Comparison of ENCODE assay signal across 8 cellular contexts in the genomic region with DNA sequence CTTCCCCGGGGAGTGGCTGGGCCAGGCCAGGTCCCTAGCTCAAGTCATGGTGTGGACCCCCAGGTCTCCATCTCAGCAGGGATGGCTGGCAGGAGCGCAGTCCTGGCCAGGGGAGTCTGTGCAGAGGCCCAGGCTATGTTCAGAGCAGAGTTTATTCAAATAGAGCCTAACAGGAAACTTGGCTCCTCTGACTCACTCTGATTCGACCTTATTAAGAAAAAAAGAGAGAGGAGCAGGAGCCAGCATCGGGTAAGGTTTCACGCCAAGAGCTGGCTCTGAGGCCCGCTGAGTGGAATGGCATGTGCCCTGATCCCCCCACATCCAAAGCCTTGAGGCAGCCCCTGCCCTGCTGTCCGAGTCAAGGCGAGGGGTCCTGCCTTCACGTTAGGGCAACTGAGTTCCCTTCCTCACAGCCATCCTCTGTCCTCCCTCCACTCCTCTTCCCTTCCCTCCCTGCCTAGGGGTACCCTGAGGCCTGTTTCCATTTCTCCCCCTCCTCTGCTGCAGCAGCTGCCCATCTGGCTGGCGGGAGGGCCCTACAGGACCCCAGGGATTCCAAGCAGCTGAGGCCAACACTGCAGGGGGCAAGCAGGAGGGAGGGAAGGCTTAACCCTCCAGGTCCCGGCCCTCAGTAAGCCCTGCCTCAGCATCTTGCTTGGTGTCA. TPM values are rescaled to one million over a fixed set of nuclear protein-coding genes. Genes with fewer than 3 reads are reported as not detected.
DNase-seq lines count a peak whose midpoint lies in the region; ATAC-seq and TF ChIP-seq lines count a peak whose summit lies in the region.

No MANE protein-coding gene starts in this region.

- no TSS peak for BruUV-seq in Panc1 (replicated peaks; lab: Mats Ljungman, UMichigan)

- H3K36me3 ChIP-seq in Panc1 (ENCODE audit: control insufficient read depth, insufficient read depth, low read length) (no peaks in the 10 kb centered on the region), breast epithelium (no peaks in the 10 kb centered on the region), tibial artery (no peaks in the 10 kb centered on the region)

- POLR2A ChIA-PET in Panc1 (lab: Charles Lee) = no interaction called here

- no peak for TF ChIP-seq POLR2A in breast epithelium (IDR thresholded peaks at IDR 0.05)

- no peaks in the 10 kb centered on the region for H3K27me3 ChIP-seq in Panc1 (ENCODE audit: control insufficient read depth, insufficient read depth, low read length)
- H3K27me3 ChIP-seq in breast epithelium = no peaks in the 10 kb centered on the region
- no peaks in the 10 kb centered on the region for H3K27me3 ChIP-seq in tibial artery

- H3K9me3 ChIP-seq in Panc1 (ENCODE audit: control insufficient read depth, insufficient read depth, low read depth, low read length) (no peaks in the 10 kb centered on the region), breast epithelium (no peaks in the 10 kb centered on the region), tibial artery (no peaks in the 10 kb centered on the region)

- ATAC-seq in Panc1 (peak; percentile 18), GM19455 (IDR thresholded peaks at IDR 0.05; ENCODE audit: unreplicated experiment) (no peak), GM18870 (IDR thresholded peaks at IDR 0.05; ENCODE audit: unreplicated experiment) (no peak)

- H3K4me3 ChIP-seq in Panc1 (ENCODE audit: low read depth in 2 of 2, low read length in 2 of 2) = no peak overlapping the region
- peak overlapping the region in 1 of 3 donors; percentile 20 for H3K4me3 ChIP-seq in breast epithelium
- peak overlapping the region; percentile 14 to 87 for H3K4me3 ChIP-seq in tibial artery

- peak overlapping the region; percentile 51 for H3K27ac ChIP-seq in Panc1 (ENCODE audit: low read length)
- H3K27ac ChIP-seq in breast epithelium = peak overlapping the region; percentile 79 to 93
- H3K27ac ChIP-seq in tibial artery = peak overlapping the region; percentile 98 to 100

- DNase-seq in HCEC 1CT (peak; percentile 86), Panc1 (ENCODE audit: low read depth, low spot score) (no peak), breast epithelium (ENCODE audit: low spot score in 2 of 2) (no peak), medulla oblongata (ENCODE audit: extremely low spot score) (peak; percentile 38), tibial artery (peak; percentile 47 to 87), RPMI8226 (no peak)

- peaks cover 27% of the 10 kb centered on the region for H3K4me1 ChIP-seq in Panc1 (ENCODE audit: control insufficient read depth, insufficient read depth, low read length)
- H3K4me1 ChIP-seq in breast epithelium = peaks cover 28 to 31% of the 10 kb centered on the region in 2 donors
- peaks cover 25 to 71% (median 60%) of the 10 kb centered on the region in 4 donors for H3K4me1 ChIP-seq in tibial artery

- TF ChIP-seq CTCF in Panc1 (IDR thresholded peaks at IDR 0.05) (no peak), breast epithelium (IDR thresholded peaks at IDR 0.05) (no peak), tibial artery (IDR thresholded peaks at IDR 0.05) (no peak)

- in situ Hi-C loops in Panc1 (cut with HindIII; ENCODE audit: low pct_unique_long_range_greater_than_20kb, low sequenced_read_pairs) = no loop called here

- CTCF ChIA-PET in Panc1 (lab: Charles Lee) = no interaction called here

- intact Hi-C loops in Panc1 (cut with micrococcal nuclease; ENCODE audit: unreplicated experiment) (no loop called here), breast epithelium (cut with DNase I; ENCODE audit: low total_unique reads) (no loop called here), tibial artery (cut with DNase I; ENCODE audit: low total_unique reads) (no loop called here)

RNA-seq across cellular contexts. Expression of gene LOXL1, which starts 1.9 kb away (rescaled TPM):
- total RNA-seq in Panc1 (2021; ENCODE audit: unreplicated experiment) (18.6 TPM), breast epithelium (10 to 100 TPM in 2 of 3 donors, 1 to 10 TPM in 1; 5.6 to 11.3 (median 10.8) TPM)
- 30.5 TPM for polyA plus RNA-seq in Panc1 (2012; ENCODE audit: insufficient read length)

RNA-seq across cellular contexts. Expression of gene TBC1D21, which starts 51.0 kb away (rescaled TPM):
- total RNA-seq in Panc1 (2021; ENCODE audit: unreplicated experiment) = not detected
- not detected for polyA plus RNA-seq in Panc1 (2012; ENCODE audit: insufficient read length)
- total RNA-seq in breast epithelium = not detected

Comparison
In these comparisons a context has a peak if more than half of its experiments do, and no peak if none do; other contexts are left out.
1. DNase-seq: peak in HCEC 1CT (single experiment), medulla oblongata (single experiment) and tibial artery (2 of 2); none in Panc1 (single experiment), breast epithelium (0 of 2) and RPMI8226 (single experiment).
2. H3K4me3 ChIP-seq: peak in tibial artery (2 of 2); none in Panc1 (0 of 2).
3. Peak in every context shown above with its lines, with median percentiles within 50 percentile points of each other: H3K27ac ChIP-seq.